In the genomic region with DNA sequence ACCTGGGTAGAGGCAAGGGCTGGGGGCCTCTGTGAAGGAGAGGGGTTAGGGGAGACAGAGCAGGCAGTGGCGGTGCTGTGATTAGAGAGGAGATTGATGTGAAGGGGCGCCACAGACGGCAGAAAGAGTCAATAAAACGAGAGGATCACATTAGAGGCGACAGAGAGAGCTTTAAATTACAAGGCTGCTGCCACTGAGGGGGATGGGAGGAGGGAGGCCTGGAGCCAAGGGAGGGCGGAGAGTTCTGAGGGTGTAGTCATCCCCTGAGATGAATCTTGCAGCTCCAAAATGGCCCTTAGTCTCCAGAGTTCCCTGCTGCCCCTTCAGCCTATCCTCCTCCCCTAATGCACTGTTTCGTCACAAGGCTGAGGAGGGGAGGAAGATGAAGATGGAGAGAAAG, we compare ENCODE assay signal across 10 cellular contexts. TPM values are rescaled to one million over a fixed set of nuclear protein-coding genes. Genes with fewer than 3 reads are reported as not detected.
A peak's percentile ranks its signal among the peaks of the same experiment; 100 is the strongest.
DNase-seq lines count a peak whose midpoint lies in the region; ATAC-seq and TF ChIP-seq lines count a peak whose summit lies in the region.
"Had no signal": no experiment of that assay in that cellular context is flagged by ENCODE, and none has a peak within 500 bp of the region (broad histone marks: within the 10 kb centered on the region; RNA-seq: fewer than 3 reads in every experiment).

No MANE protein-coding gene starts in this region.

- H3K9ac ChIP-seq in mesendoderm (ENCODE audit: low read length): peak overlapping the region; percentile 73

- no peaks in the 10 kb centered on the region for H3K36me3 ChIP-seq in mesendoderm (ENCODE audit: control insufficient read depth, insufficient read depth, low read length)
- no peaks in the 10 kb centered on the region for H3K36me3 ChIP-seq in brain microvascular endothelial cell (replicated peaks)
- H3K36me3 ChIP-seq: gastrocnemius medialis had no signal

- peaks cover 2% of the 10 kb centered on the region for H3K79me1 ChIP-seq in mesendoderm (ENCODE audit: low read length)

- H3K4me3 ChIP-seq in mesendoderm (ENCODE audit: low read length) (no peak overlapping the region), brain microvascular endothelial cell (ENCODE audit: low read depth, low read length) (no peak overlapping the region)
- H3K4me3 ChIP-seq: gastrocnemius medialis had no signal

- peaks cover 14% of the 10 kb centered on the region for H3K4me1 ChIP-seq in mesendoderm (ENCODE audit: control insufficient read depth, low read depth, low read length)
- H3K4me1 ChIP-seq: gastrocnemius medialis had no signal

- H3K18ac ChIP-seq in mesendoderm (ENCODE audit: low read length): peak overlapping the region; percentile 78

- ATAC-seq in GM18517 (IDR thresholded peaks at IDR 0.05; ENCODE audit: unreplicated experiment) (no peak), HG03432 (IDR thresholded peaks at IDR 0.05; ENCODE audit: unreplicated experiment) (no peak)

- peak overlapping the region; percentile 98 for H2BK5ac ChIP-seq in mesendoderm (ENCODE audit: low read length)

- DNase-seq in EH (ENCODE audit: low read depth) (peak; percentile 56), NCI-H2171 treated with DMSO at 0.1 percent for 48 hours (lab: John Stamatoyannopoulos, UW) (peak; percentile 53), mesendoderm (peak; percentile 83), NCI-H146 treated with DMSO at 0.1 percent for 48 hours (lab: John Stamatoyannopoulos, UW; ENCODE audit: unreplicated experiment) (no peak), brain microvascular endothelial cell (no peak)
- DNase-seq: activated naive CD8-positive, alpha-beta T cell treated with anti-CD3 and anti-CD28 coated beads, Interleukin-2, amount 10 ng/mL, durations not matched to agents 7 days and 5 days; gastrocnemius medialis had no signal

- in situ Hi-C loops in brain microvascular endothelial cell (cut with HindIII; ENCODE audit: low pct_ligation_motif_present, low sequenced_read_pairs): no loop called here

- H3K56ac ChIP-seq in mesendoderm (ENCODE audit: low read length): peak overlapping the region; percentile 90

- peak overlapping the region; percentile 84 for H3K27ac ChIP-seq in cingulate gyrus (ENCODE audit: low read depth, low read length)
- H3K27ac ChIP-seq in mesendoderm (ENCODE audit: low read depth, low read length): peak overlapping the region; percentile 84
- no peak overlapping the region for H3K27ac ChIP-seq in brain microvascular endothelial cell
- H3K27ac ChIP-seq: gastrocnemius medialis had no signal

- H3K27me3 ChIP-seq in mesendoderm (ENCODE audit: insufficient read depth, low read length, poor library complexity) (no peaks in the 10 kb centered on the region), brain microvascular endothelial cell (replicated peaks) (no peaks in the 10 kb centered on the region)
- H3K27me3 ChIP-seq: gastrocnemius medialis had no signal

- H3K79me2 ChIP-seq in mesendoderm (ENCODE audit: control insufficient read depth, insufficient read depth, low read length): no peaks in the 10 kb centered on the region

- H2BK15ac ChIP-seq in mesendoderm (replicated peaks; ENCODE audit: low read depth): no peak overlapping the region

- peak overlapping the region; percentile 84 for H3K4ac ChIP-seq in mesendoderm (ENCODE audit: low read depth, low read length)

- peak overlapping the region; percentile 34 for H3K4me2 ChIP-seq in mesendoderm (ENCODE audit: low read length)

- H2AK5ac ChIP-seq in mesendoderm (ENCODE audit: low read length): peak overlapping the region; percentile 1

- H3K23ac ChIP-seq in mesendoderm (ENCODE audit: low read length): peak overlapping the region; percentile 32

- peak overlapping the region; percentile 22 for H4K5ac ChIP-seq in mesendoderm (ENCODE audit: low read length)

- H4K8ac ChIP-seq in mesendoderm (ENCODE audit: low read depth, low read length): no peak overlapping the region

- H2BK120ac ChIP-seq in mesendoderm (ENCODE audit: low read depth, low read length): peak overlapping the region; percentile 1

- no peak for TF ChIP-seq CTCF in brain microvascular endothelial cell (IDR thresholded peaks at IDR 0.05; ENCODE audit: low read depth, low read length, missing control alignments)

- no CpG with 5 or more reads among the region's 7 CpGs for WGBS in mesendoderm (ENCODE audit: extremely low coverage, insufficient coverage, low lambda C conversion rate)

RNA-seq across cellular contexts. Expression of a gene that starts 12.8 kb away (rescaled TPM):
- 6.4 TPM for polyA plus RNA-seq in mesendoderm (2013, experiment 1 of 2)
- 6.7 TPM for polyA plus RNA-seq in mesendoderm (2013, experiment 2 of 2)

RNA-seq across cellular contexts. Expression of a gene that starts 17.3 kb away (rescaled TPM):
- polyA plus RNA-seq in mesendoderm (2013, experiment 1 of 2): 5.0 TPM
- 5.9 TPM for polyA plus RNA-seq in mesendoderm (2013, experiment 2 of 2)

RNA-seq across cellular contexts. Expression of a gene that starts 28.8 kb away (rescaled TPM):
- 44.0 TPM for polyA plus RNA-seq in mesendoderm (2013, experiment 1 of 2)
- 46.8 TPM for polyA plus RNA-seq in mesendoderm (2013, experiment 2 of 2)

RNA-seq across cellular contexts. Expression of a gene that starts 39.8 kb away (rescaled TPM):
- polyA plus RNA-seq in mesendoderm (2013, experiment 1 of 2): 2.1 TPM
- polyA plus RNA-seq in mesendoderm (2013, experiment 2 of 2): 2.1 TPM

Comparison
In these comparisons a context has a peak if more than half of its experiments do, and no peak if none do; other contexts are left out.
1. DNase-seq: peak in EH (single experiment), NCI-H2171 treated with DMSO at 0.1 percent for 48 hours (single experiment) and mesendoderm (single experiment); none in NCI-H146 treated with DMSO at 0.1 percent for 48 hours (single experiment) and brain microvascular endothelial cell (single experiment).